8 cellular contexts compared by ENCODE assay signal in genomic region chr11:7278314-7278917, GRCh38. TPM values are rescaled to one million over a fixed set of nuclear protein-coding genes. Genes with fewer than 3 reads are reported as not detected.
A peak's percentile ranks its signal among the peaks of the same experiment; 100 is the strongest.
DNase-seq lines count a peak whose midpoint lies in the region; ATAC-seq and TF ChIP-seq lines count a peak whose summit lies in the region.

No MANE protein-coding gene starts in this region.

- CTCF ChIA-PET in activated CD4-positive, alpha-beta memory T cell treated with anti-CD3 and anti-CD28 coated beads, Interleukin-2, amount 10 ng/mL, durations not matched to agents 7 days and 5 days (lab: Charles Lee) = interaction anchor here (0.6 to 1.9 kb wide), 9 partner anchors 10 to 466 kb away, joined by 3 to 8 read pairs (median 4); no protein-coding TSS in a partner anchor
- CTCF ChIA-PET in activated CD4-positive, alpha-beta memory T cell treated with anti-CD3 and anti-CD28 coated beads for 36 hours (lab: Charles Lee) = interaction anchor here (0.6 to 1.6 kb wide), 8 partner anchors 9 to 466 kb away, joined by 3 to 5 read pairs (median 3); no protein-coding TSS in a partner anchor
- CTCF ChIA-PET in activated naive CD4-positive, alpha-beta T cell treated with anti-CD3 and anti-CD28 coated beads for 36 hours (lab: Charles Lee) = interaction anchor here (0.7 to 2.3 kb wide), 5 partner anchors 59 to 466 kb away, joined by 3 to 11 read pairs (median 6); no protein-coding TSS in a partner anchor

- no peaks in the 10 kb centered on the region for H3K27me3 ChIP-seq in SU-DHL-6 (ENCODE audit: low read length)

- H3K9me3 ChIP-seq in SU-DHL-6 (ENCODE audit: insufficient read depth, low read length) = no peaks in the 10 kb centered on the region

- no peaks in the 10 kb centered on the region for H3F3A ChIP-seq in SU-DHL-6 (ENCODE audit: insufficient read depth)

- no peaks in the 10 kb centered on the region for H3K9me3 Mint-ChIP-seq in activated CD4-positive, alpha-beta memory T cell treated with anti-CD3 and anti-CD28 coated beads, Interleukin-2, amount 10 ng/mL, durations not matched to agents 7 days and 5 days
- H3K9me3 Mint-ChIP-seq in activated CD4-positive, alpha-beta memory T cell treated with anti-CD3 and anti-CD28 coated beads for 36 hours = no peaks in the 10 kb centered on the region
- H3K9me3 Mint-ChIP-seq in activated naive CD4-positive, alpha-beta T cell treated with anti-CD3 and anti-CD28 coated beads for 36 hours = no peaks in the 10 kb centered on the region

- no peak overlapping the region for H3K27ac Mint-ChIP-seq in activated CD4-positive, alpha-beta memory T cell treated with anti-CD3 and anti-CD28 coated beads, Interleukin-2, amount 10 ng/mL, durations not matched to agents 7 days and 5 days
- H3K27ac Mint-ChIP-seq in activated CD4-positive, alpha-beta memory T cell treated with anti-CD3 and anti-CD28 coated beads for 36 hours = no peak overlapping the region
- H3K27ac Mint-ChIP-seq in activated naive CD4-positive, alpha-beta T cell treated with anti-CD3 and anti-CD28 coated beads for 36 hours = no peak overlapping the region

- intact Hi-C loops in activated CD4-positive, alpha-beta memory T cell treated with anti-CD3 and anti-CD28 coated beads for 36 hours (cut with micrococcal nuclease) = loop anchor here (1.0 kb wide), 1 partner anchor 180 kb away; no protein-coding TSS in a partner anchor
- intact Hi-C loops in activated naive CD4-positive, alpha-beta T cell treated with anti-CD3 and anti-CD28 coated beads for 36 hours (cut with micrococcal nuclease) = loop anchor here (5.0 to 10.0 kb wide), 2 partner anchors 181 to 464 kb away; no protein-coding TSS in a partner anchor

- no peaks in the 10 kb centered on the region for H3K36me3 Mint-ChIP-seq in activated CD4-positive, alpha-beta memory T cell treated with anti-CD3 and anti-CD28 coated beads, Interleukin-2, amount 10 ng/mL, durations not matched to agents 7 days and 5 days (ENCODE audit: low read depth)
- H3K36me3 Mint-ChIP-seq in activated CD4-positive, alpha-beta memory T cell treated with anti-CD3 and anti-CD28 coated beads for 36 hours = no peaks in the 10 kb centered on the region
- no peaks in the 10 kb centered on the region for H3K36me3 Mint-ChIP-seq in activated naive CD4-positive, alpha-beta T cell treated with anti-CD3 and anti-CD28 coated beads for 36 hours (ENCODE audit: low read depth)

- no peaks in the 10 kb centered on the region for H4K20me1 ChIP-seq in SU-DHL-6 (ENCODE audit: low read depth, low read length)

- H3K4me3 Mint-ChIP-seq in activated CD4-positive, alpha-beta memory T cell treated with anti-CD3 and anti-CD28 coated beads, Interleukin-2, amount 10 ng/mL, durations not matched to agents 7 days and 5 days = no peak overlapping the region
- no peak overlapping the region for H3K4me3 Mint-ChIP-seq in activated CD4-positive, alpha-beta memory T cell treated with anti-CD3 and anti-CD28 coated beads for 36 hours
- H3K4me3 Mint-ChIP-seq in activated naive CD4-positive, alpha-beta T cell treated with anti-CD3 and anti-CD28 coated beads for 36 hours = no peak overlapping the region

- DNase-seq in activated CD4-positive, alpha-beta memory T cell treated with anti-CD3 and anti-CD28 coated beads, Interleukin-2, amount 10 ng/mL, durations not matched to agents 7 days and 5 days = peak; percentile 17
- DNase-seq in activated CD4-positive, alpha-beta memory T cell treated with anti-CD3 and anti-CD28 coated beads for 36 hours = no peak
- DNase-seq in iris pigment epithelial cell (ENCODE audit: low read depth) = peak; percentile 45
- no peak for DNase-seq in DMS153 (lab: John Stamatoyannopoulos, UW)
- no peak for DNase-seq in NCI-H2107 (lab: John Stamatoyannopoulos, UW)
- no peak for DNase-seq in activated naive CD4-positive, alpha-beta T cell treated with anti-CD3 and anti-CD28 coated beads for 36 hours

- H3K79me2 ChIP-seq in SU-DHL-6 (ENCODE audit: insufficient read depth, low read length) = no peaks in the 10 kb centered on the region

- POLR2A ChIA-PET in activated CD4-positive, alpha-beta memory T cell treated with anti-CD3 and anti-CD28 coated beads, Interleukin-2, amount 10 ng/mL, durations not matched to agents 7 days and 5 days (lab: Charles Lee) = no interaction called here
- POLR2A ChIA-PET in activated CD4-positive, alpha-beta memory T cell treated with anti-CD3 and anti-CD28 coated beads for 36 hours (lab: Charles Lee) = interaction anchor here (0.9 kb wide), 1 partner anchor 14 kb away, joined by 3 read pairs; no protein-coding TSS in a partner anchor

- no peaks in the 10 kb centered on the region for H3K36me3 ChIP-seq in SU-DHL-6 (ENCODE audit: low read length)

- no peaks in the 10 kb centered on the region for H3K27me3 Mint-ChIP-seq in activated CD4-positive, alpha-beta memory T cell treated with anti-CD3 and anti-CD28 coated beads, Interleukin-2, amount 10 ng/mL, durations not matched to agents 7 days and 5 days
- peaks cover 8% of the 10 kb centered on the region for H3K27me3 Mint-ChIP-seq in activated CD4-positive, alpha-beta memory T cell treated with anti-CD3 and anti-CD28 coated beads for 36 hours
- peaks cover 3% of the 10 kb centered on the region for H3K27me3 Mint-ChIP-seq in activated naive CD4-positive, alpha-beta T cell treated with anti-CD3 and anti-CD28 coated beads for 36 hours (ENCODE audit: low read depth)

- peak; percentile 42 for TF ChIP-seq CTCF in SU-DHL-6 (IDR thresholded peaks at IDR 0.05; ENCODE audit: insufficient read depth, low read length, poor library complexity, severe bottlenecking)

- H2AFZ ChIP-seq in SU-DHL-6 (ENCODE audit: low read depth, low read length, severe bottlenecking) = no peak overlapping the region

- no peaks in the 10 kb centered on the region for H3K4me1 Mint-ChIP-seq in activated CD4-positive, alpha-beta memory T cell treated with anti-CD3 and anti-CD28 coated beads, Interleukin-2, amount 10 ng/mL, durations not matched to agents 7 days and 5 days
- no peaks in the 10 kb centered on the region for H3K4me1 Mint-ChIP-seq in activated CD4-positive, alpha-beta memory T cell treated with anti-CD3 and anti-CD28 coated beads for 36 hours (ENCODE audit: low read depth)
- no peaks in the 10 kb centered on the region for H3K4me1 Mint-ChIP-seq in activated naive CD4-positive, alpha-beta T cell treated with anti-CD3 and anti-CD28 coated beads for 36 hours (ENCODE audit: low read depth)

- no peak overlapping the region for H3K27ac ChIP-seq in SU-DHL-6 (ENCODE audit: low read depth, low read length)

- H3K4me2 ChIP-seq in SU-DHL-6 (ENCODE audit: low read depth, low read length, poor library complexity, severe bottlenecking) = no peak overlapping the region

- H3K4me3 ChIP-seq in SU-DHL-6 (ENCODE audit: insufficient read depth, low read length, poor library complexity, severe bottlenecking) = no peak overlapping the region

- no peak overlapping the region for H3K9ac ChIP-seq in SU-DHL-6 (ENCODE audit: low read length)

- ATAC-seq in HG03139 (IDR thresholded peaks at IDR 0.05; ENCODE audit: unreplicated experiment) = peak; percentile 77

- no peaks in the 10 kb centered on the region for H3K9me2 ChIP-seq in SU-DHL-6 (replicated peaks; ENCODE audit: insufficient read depth, low read length)

RNA-seq across cellular contexts. Expression of gene SYT9, which starts 26.7 kb away (rescaled TPM):
- not detected for total RNA-seq in activated CD4-positive, alpha-beta memory T cell treated with anti-CD3 and anti-CD28 coated beads, Interleukin-2, amount 10 ng/mL, durations not matched to agents 7 days and 5 days
- total RNA-seq in activated CD4-positive, alpha-beta memory T cell treated with anti-CD3 and anti-CD28 coated beads for 36 hours = not detected
- total RNA-seq in activated naive CD4-positive, alpha-beta T cell treated with anti-CD3 and anti-CD28 coated beads for 36 hours = not detected

Comparison
In these comparisons a context has a peak if more than half of its experiments do, and no peak if none do; other contexts are left out.
1. DNase-seq: peak in activated CD4-positive, alpha-beta memory T cell treated with anti-CD3 and anti-CD28 coated beads, Interleukin-2, amount 10 ng/mL, durations not matched to agents 7 days and 5 days (single experiment) and iris pigment epithelial cell (single experiment); none in activated CD4-positive, alpha-beta memory T cell treated with anti-CD3 and anti-CD28 coated beads for 36 hours (single experiment), DMS153 (single experiment), NCI-H2107 (single experiment) and activated naive CD4-positive, alpha-beta T cell treated with anti-CD3 and anti-CD28 coated beads for 36 hours (single experiment).